Comparison of ENCODE assay signal across 2 cellular contexts in the genomic region with DNA sequence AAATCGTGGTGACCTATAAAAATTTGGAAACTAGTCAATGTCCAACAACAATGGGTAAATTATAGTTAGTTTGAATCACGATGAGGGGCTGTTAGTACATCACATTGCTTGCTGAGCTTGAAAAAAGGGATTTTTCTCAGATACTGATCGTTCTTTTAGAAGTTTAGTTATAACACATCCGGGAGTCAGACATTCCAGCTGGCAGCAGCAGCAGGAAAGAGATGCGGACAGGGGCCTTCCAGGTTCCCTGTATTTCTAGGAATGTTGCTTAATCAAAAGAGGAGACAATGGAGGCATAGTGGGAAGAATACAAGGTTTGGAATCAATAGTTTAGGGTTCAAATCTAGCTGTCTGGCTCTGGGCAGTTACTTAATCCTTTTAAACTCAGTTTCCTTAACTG.
A peak's percentile ranks its signal among the peaks of the same experiment; 100 is the strongest.
TF ChIP-seq lines count a peak whose summit lies in the region.

No MANE protein-coding gene starts in this region.

TF ChIP-seq in GM23338, 12 proteins besides CTCF, POLR2A, EP300 and RAD21 (continues in another document):
- TF ChIP-seq CREB1 (CRISPR knock-in tag; IDR thresholded peaks at IDR 0.05; ENCODE audit: low read depth) (no peak), EZH2phosphoT487 (IDR thresholded peaks at IDR 0.05; ENCODE audit: unreplicated experiment) (no peak), ZNF114 (CRISPR knock-in tag; IDR thresholded peaks at IDR 0.05) (no peak), JUNB (IDR thresholded peaks at IDR 0.05; ENCODE audit: unreplicated experiment) (no peak), POLR2AphosphoS5 (IDR thresholded peaks at IDR 0.05; ENCODE audit: low read depth) (no peak), NANOG (IDR thresholded peaks at IDR 0.05; ENCODE audit: borderline replicate concordance) (no peak), EZH2 (IDR thresholded peaks at IDR 0.05; ENCODE audit: low read depth, unreplicated experiment) (no peak)
- TF ChIP-seq, protein P1, sequence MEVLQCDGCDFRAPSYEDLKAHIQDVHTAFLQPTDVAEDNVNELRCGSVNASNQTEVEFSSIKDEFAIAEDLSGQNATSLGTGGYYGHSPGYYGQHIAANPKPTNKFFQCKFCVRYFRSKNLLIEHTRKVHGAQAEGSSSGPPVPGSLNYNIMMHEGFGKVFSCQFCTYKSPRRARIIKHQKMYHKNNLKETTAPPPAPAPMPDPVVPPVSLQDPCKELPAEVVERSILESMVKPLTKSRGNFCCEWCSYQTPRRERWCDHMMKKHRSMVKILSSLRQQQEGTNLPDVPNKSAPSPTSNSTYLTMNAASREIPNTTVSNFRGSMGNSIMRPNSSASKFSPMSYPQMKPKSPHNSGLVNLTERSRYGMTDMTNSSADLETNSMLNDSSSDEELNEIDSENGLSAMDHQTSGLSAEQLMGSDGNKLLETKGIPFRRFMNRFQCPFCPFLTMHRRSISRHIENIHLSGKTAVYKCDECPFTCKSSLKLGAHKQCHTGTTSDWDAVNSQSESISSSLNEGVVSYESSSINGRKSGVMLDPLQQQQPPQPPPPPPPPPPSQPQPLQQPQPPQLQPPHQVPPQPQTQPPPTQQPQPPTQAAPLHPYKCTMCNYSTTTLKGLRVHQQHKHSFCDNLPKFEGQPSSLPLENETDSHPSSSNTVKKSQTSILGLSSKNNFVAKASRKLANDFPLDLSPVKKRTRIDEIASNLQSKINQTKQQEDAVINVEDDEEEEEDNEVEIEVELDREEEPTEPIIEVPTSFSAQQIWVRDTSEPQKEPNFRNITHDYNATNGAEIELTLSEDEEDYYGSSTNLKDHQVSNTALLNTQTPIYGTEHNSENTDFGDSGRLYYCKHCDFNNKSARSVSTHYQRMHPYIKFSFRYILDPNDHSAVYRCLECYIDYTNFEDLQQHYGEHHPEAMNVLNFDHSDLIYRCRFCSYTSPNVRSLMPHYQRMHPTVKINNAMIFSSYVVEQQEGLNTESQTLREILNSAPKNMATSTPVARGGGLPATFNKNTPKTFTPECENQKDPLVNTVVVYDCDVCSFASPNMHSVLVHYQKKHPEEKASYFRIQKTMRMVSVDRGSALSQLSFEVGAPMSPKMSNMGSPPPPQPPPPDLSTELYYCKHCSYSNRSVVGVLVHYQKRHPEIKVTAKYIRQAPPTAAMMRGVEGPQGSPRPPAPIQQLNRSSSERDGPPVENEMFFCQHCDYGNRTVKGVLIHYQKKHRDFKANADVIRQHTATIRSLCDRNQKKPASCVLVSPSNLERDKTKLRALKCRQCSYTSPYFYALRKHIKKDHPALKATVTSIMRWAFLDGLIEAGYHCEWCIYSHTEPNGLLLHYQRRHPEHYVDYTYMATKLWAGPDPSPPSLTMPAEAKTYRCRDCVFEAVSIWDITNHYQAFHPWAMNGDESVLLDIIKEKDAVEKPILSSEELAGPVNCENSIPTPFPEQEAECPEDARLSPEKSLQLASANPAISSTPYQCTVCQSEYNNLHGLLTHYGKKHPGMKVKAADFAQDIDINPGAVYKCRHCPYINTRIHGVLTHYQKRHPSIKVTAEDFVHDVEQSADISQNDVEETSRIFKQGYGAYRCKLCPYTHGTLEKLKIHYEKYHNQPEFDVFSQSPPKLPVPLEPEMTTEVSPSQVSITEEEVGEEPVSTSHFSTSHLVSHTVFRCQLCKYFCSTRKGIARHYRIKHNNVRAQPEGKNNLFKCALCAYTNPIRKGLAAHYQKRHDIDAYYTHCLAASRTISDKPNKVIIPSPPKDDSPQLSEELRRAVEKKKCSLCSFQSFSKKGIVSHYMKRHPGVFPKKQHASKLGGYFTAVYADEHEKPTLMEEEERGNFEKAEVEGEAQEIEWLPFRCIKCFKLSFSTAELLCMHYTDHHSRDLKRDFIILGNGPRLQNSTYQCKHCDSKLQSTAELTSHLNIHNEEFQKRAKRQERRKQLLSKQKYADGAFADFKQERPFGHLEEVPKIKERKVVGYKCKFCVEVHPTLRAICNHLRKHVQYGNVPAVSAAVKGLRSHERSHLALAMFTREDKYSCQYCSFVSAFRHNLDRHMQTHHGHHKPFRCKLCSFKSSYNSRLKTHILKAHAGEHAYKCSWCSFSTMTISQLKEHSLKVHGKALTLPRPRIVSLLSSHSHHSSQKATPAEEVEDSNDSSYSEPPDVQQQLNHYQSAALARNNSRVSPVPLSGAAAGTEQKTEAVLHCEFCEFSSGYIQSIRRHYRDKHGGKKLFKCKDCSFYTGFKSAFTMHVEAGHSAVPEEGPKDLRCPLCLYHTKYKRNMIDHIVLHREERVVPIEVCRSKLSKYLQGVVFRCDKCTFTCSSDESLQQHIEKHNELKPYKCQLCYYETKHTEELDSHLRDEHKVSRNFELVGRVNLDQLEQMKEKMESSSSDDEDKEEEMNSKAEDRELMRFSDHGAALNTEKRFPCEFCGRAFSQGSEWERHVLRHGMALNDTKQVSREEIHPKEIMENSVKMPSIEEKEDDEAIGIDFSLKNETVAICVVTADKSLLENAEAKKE (CRISPR knock-in tag; IDR thresholded peaks at IDR 0.05) = no peak
- TF ChIP-seq, protein P2, sequence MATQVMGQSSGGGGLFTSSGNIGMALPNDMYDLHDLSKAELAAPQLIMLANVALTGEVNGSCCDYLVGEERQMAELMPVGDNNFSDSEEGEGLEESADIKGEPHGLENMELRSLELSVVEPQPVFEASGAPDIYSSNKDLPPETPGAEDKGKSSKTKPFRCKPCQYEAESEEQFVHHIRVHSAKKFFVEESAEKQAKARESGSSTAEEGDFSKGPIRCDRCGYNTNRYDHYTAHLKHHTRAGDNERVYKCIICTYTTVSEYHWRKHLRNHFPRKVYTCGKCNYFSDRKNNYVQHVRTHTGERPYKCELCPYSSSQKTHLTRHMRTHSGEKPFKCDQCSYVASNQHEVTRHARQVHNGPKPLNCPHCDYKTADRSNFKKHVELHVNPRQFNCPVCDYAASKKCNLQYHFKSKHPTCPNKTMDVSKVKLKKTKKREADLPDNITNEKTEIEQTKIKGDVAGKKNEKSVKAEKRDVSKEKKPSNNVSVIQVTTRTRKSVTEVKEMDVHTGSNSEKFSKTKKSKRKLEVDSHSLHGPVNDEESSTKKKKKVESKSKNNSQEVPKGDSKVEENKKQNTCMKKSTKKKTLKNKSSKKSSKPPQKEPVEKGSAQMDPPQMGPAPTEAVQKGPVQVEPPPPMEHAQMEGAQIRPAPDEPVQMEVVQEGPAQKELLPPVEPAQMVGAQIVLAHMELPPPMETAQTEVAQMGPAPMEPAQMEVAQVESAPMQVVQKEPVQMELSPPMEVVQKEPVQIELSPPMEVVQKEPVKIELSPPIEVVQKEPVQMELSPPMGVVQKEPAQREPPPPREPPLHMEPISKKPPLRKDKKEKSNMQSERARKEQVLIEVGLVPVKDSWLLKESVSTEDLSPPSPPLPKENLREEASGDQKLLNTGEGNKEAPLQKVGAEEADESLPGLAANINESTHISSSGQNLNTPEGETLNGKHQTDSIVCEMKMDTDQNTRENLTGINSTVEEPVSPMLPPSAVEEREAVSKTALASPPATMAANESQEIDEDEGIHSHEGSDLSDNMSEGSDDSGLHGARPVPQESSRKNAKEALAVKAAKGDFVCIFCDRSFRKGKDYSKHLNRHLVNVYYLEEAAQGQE (IDR thresholded peaks at IDR 0.05; ENCODE audit: unreplicated experiment) = no peak
- TF ChIP-seq, protein P3, sequence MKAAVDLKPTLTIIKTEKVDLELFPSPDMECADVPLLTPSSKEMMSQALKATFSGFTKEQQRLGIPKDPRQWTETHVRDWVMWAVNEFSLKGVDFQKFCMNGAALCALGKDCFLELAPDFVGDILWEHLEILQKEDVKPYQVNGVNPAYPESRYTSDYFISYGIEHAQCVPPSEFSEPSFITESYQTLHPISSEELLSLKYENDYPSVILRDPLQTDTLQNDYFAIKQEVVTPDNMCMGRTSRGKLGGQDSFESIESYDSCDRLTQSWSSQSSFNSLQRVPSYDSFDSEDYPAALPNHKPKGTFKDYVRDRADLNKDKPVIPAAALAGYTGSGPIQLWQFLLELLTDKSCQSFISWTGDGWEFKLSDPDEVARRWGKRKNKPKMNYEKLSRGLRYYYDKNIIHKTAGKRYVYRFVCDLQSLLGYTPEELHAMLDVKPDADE (IDR thresholded peaks at IDR 0.05) = no peak

TF ChIP-seq in H1, 55 proteins besides CTCF, POLR2A, EP300 and RAD21:
- TF ChIP-seq NRF1 (IDR thresholded peaks at IDR 0.05; ENCODE audit: low read depth, low read length) (no peak), BRCA1 (IDR thresholded peaks at IDR 0.05; ENCODE audit: low read depth, low read length) (no peak), CHD1 (IDR thresholded peaks at IDR 0.05; ENCODE audit: low read depth, low read length) (no peak), CEBPB (IDR thresholded peaks at IDR 0.05; ENCODE audit: low read depth, low read length) (peak; percentile 19; the same call in 1 of the 2 replicates), TBP (IDR thresholded peaks at IDR 0.05; ENCODE audit: low read depth, low read length) (no peak), MAFK (IDR thresholded peaks at IDR 0.05; ENCODE audit: low read depth, low read length) (no peak)
- TF ChIP-seq, protein P4, sequence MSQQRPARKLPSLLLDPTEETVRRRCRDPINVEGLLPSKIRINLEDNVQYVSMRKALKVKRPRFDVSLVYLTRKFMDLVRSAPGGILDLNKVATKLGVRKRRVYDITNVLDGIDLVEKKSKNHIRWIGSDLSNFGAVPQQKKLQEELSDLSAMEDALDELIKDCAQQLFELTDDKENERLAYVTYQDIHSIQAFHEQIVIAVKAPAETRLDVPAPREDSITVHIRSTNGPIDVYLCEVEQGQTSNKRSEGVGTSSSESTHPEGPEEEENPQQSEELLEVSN (IDR thresholded peaks at IDR 0.05) = no peak
